In genomic region chr6:159874475-159874874, GRCh38 we compare ENCODE assay signal across 16 cellular contexts. TPM values are rescaled to one million over a fixed set of nuclear protein-coding genes. Genes with fewer than 3 reads are reported as not detected.
A peak's percentile ranks its signal among the peaks of the same experiment; 100 is the strongest.
DNase-seq lines count a peak whose midpoint lies in the region; ATAC-seq and TF ChIP-seq lines count a peak whose summit lies in the region.
"Had no signal": no experiment of that assay in that cellular context is flagged by ENCODE, and none has a peak within 500 bp of the region (broad histone marks: within the 10 kb centered on the region; RNA-seq: fewer than 3 reads in every experiment).

No MANE protein-coding gene starts in this region.

- ATAC-seq in HG03460 (IDR thresholded peaks at IDR 0.05; ENCODE audit: unreplicated experiment) = no peak
- ATAC-seq: activated naive CD4-positive, alpha-beta T cell treated with anti-CD3 and anti-CD28 coated beads, Interleukin-2, amount 50 U/mL, for 72 hours; T-cell had no signal

- H3K4me3 ChIP-seq in OCI-LY7 (ENCODE audit: low read depth, low read length, poor library complexity, severe bottlenecking) = no peak overlapping the region

- H3K9me2 ChIP-seq in OCI-LY7 (ENCODE audit: insufficient read depth, low read length) = no peaks in the 10 kb centered on the region

- TF ChIP-seq CTCF in OCI-LY7 (conservative IDR thresholded peaks at IDR 0.05; ENCODE audit: low read length) = no peak

- peaks cover 10% of the 10 kb centered on the region for H3K4me1 ChIP-seq in OCI-LY7 (ENCODE audit: insufficient read depth, low read length, poor library complexity, severe bottlenecking)

- no peaks in the 10 kb centered on the region for H4K20me1 ChIP-seq in OCI-LY7 (ENCODE audit: insufficient read depth, low read length)

- DNase-seq in CD1c-positive myeloid dendritic cell (ENCODE audit: extremely low spot score) (peak; percentile 63), amygdala (lab: John Stamatoyannopoulos, UW) (peak in 42 of 56 donors; percentile 5 to 74 (median 40)), head of caudate nucleus (peak in 41 of 42 donors; percentile 19 to 73 (median 48)), pons (ENCODE audit: low spot score) (peak; percentile 17), OCI-M2 (lab: John Stamatoyannopoulos, UW; ENCODE audit: unreplicated experiment) (no peak), OCI-LY7 (ENCODE audit: low spot score) (no peak)
- no peak for DNase-seq in activated effector memory CD4-positive, alpha-beta T cell treated with anti-CD3 and anti-CD28 coated beads, Interleukin-2, amount 50 U/mL, for 16 hours
- DNase-seq: activated CD8-positive, alpha-beta memory T cell treated with anti-CD3 and anti-CD28 coated beads, Interleukin-2, amount 50 U/mL, for 4 hours; cortex of kidney; NCI-H1105 treated with DMSO at 0.1 percent for 48 hours; stimulated activated CD4-positive, alpha-beta T cell treated with anti-CD3 and anti-CD28 coated beads, Interleukin-15, amount 100 ng/mL, for 24 hours; T-cell had no signal

- intact Hi-C loops in head of caudate nucleus (cut with DNase I) = no loop called here
- intact Hi-C loops in OCI-LY7 (cut with micrococcal nuclease; ENCODE audit: unreplicated experiment) = no loop called here

- POLR2A ChIA-PET in OCI-LY7 (lab: Charles Lee) = no interaction called here

- no TSS peak for BruUV-seq in OCI-LY7 (replicated peaks; lab: Mats Ljungman, UMichigan)

- H3K36me3 ChIP-seq in OCI-LY7 (ENCODE audit: insufficient read depth, low read length) = no peaks in the 10 kb centered on the region

- H3K9me3 ChIP-seq in OCI-LY7 (ENCODE audit: low read length) = no peaks in the 10 kb centered on the region

- CTCF ChIA-PET in OCI-LY7 (lab: Charles Lee; ENCODE audit: unreplicated experiment) = no interaction called here

- H3K4me2 ChIP-seq in OCI-LY7 (ENCODE audit: low read length) = no peak overlapping the region

- no peak overlapping the region for H2AFZ ChIP-seq in OCI-LY7 (ENCODE audit: low read length)

- H3K27ac ChIP-seq in OCI-LY7 (ENCODE audit: low read depth, low read length, poor library complexity, severe bottlenecking) = no peak overlapping the region

- H3K79me2 ChIP-seq in OCI-LY7 (ENCODE audit: insufficient read depth, low read depth, low read length) = no peaks in the 10 kb centered on the region

RNA-seq across cellular contexts. Expression of gene MAS1, which starts 16.3 kb away (rescaled TPM):
- total RNA-seq in OCI-LY7 (2014; rRNA removed; shearing (Covaris generic)) = under 0.01 TPM in 1 of 2 replicates, not detected in the other
- not detected in 2 replicates for total RNA-seq in OCI-LY7 (2022)
- total RNA-seq: Daoy, T-cell, ureter had no signal

Comparison
In these comparisons a context has a peak if more than half of its experiments do, and no peak if none do; other contexts are left out.
1. DNase-seq: peak in CD1c-positive myeloid dendritic cell (single experiment), amygdala (42 of 56), head of caudate nucleus (41 of 42) and pons (single experiment); none in activated effector memory CD4-positive, alpha-beta T cell treated with anti-CD3 and anti-CD28 coated beads, Interleukin-2, amount 50 U/mL, for 16 hours (single experiment), OCI-M2 (single experiment) and OCI-LY7 (single experiment).